Comparison of ENCODE assay signal across 8 cellular contexts in genomic region chr5:160398806-160399205, GRCh38. TPM values are rescaled to one million over a fixed set of nuclear protein-coding genes. Genes with fewer than 3 reads are reported as not detected.
DNase-seq lines count a peak whose midpoint lies in the region; ATAC-seq and TF ChIP-seq lines count a peak whose summit lies in the region.

No MANE protein-coding gene starts in this region.

- H3K4me3 Mint-ChIP-seq in activated naive CD8-positive, alpha-beta T cell treated with anti-CD3 and anti-CD28 coated beads, Interleukin-2, amount 10 ng/mL, durations not matched to agents 7 days and 5 days, result peak overlapping the region; percentile 87

- H3K9me3 Mint-ChIP-seq in activated naive CD8-positive, alpha-beta T cell treated with anti-CD3 and anti-CD28 coated beads, Interleukin-2, amount 10 ng/mL, durations not matched to agents 7 days and 5 days, result no peaks in the 10 kb centered on the region

- H3K27me3 ChIP-seq in left ventricle myocardium inferior (ENCODE audit: low read depth), result no peaks in the 10 kb centered on the region
- no peaks in the 10 kb centered on the region for H3K27me3 ChIP-seq in left lung

- no peaks in the 10 kb centered on the region for H3K9me3 ChIP-seq in left ventricle myocardium inferior (replicated peaks)
- H3K9me3 ChIP-seq in left lung, result no peaks in the 10 kb centered on the region

- H3K27ac Mint-ChIP-seq in activated naive CD8-positive, alpha-beta T cell treated with anti-CD3 and anti-CD28 coated beads, Interleukin-2, amount 10 ng/mL, durations not matched to agents 7 days and 5 days, result no peak overlapping the region

- H3K27ac ChIP-seq in left ventricle myocardium inferior (replicated peaks) (peak overlapping the region; percentile 90), left lung (no peak overlapping the region)

- intact Hi-C loops in left ventricle myocardium inferior (cut with micrococcal nuclease), result loop anchor here (10.0 kb wide), 1 partner anchor 374 kb away; no protein-coding TSS in a partner anchor
- intact Hi-C loops in Right ventricle myocardium superior (cut with DNase I), result loop anchor here (10.0 kb wide), 1 partner anchor 374 kb away; no protein-coding TSS in a partner anchor
- intact Hi-C loops in left lung (cut with DNase I), result no loop called here

- ATAC-seq in Right ventricle myocardium superior (ENCODE audit: poor library complexity) (no peak), left lung (peak; percentile 7), GM21528 (IDR thresholded peaks at IDR 0.05; ENCODE audit: low FRiP score, unreplicated experiment) (no peak), GM18861 (IDR thresholded peaks at IDR 0.05; ENCODE audit: unreplicated experiment) (no peak)
- no peak for ATAC-seq in activated naive CD8-positive, alpha-beta T cell treated with anti-CD3 and anti-CD28 coated beads, Interleukin-2, amount 10 ng/mL, durations not matched to agents 7 days and 5 days (ENCODE audit: low read depth)

- H3K36me3 ChIP-seq in left ventricle myocardium inferior (peaks cover 26% of the 10 kb centered on the region), left lung (peaks cover 0 to 27% of the 10 kb centered on the region in 2 donors)

- H3K27me3 Mint-ChIP-seq in activated naive CD8-positive, alpha-beta T cell treated with anti-CD3 and anti-CD28 coated beads, Interleukin-2, amount 10 ng/mL, durations not matched to agents 7 days and 5 days, result peaks cover 4% of the 10 kb centered on the region

- POLR2A ChIA-PET in activated naive CD8-positive, alpha-beta T cell treated with anti-CD3 and anti-CD28 coated beads, Interleukin-2, amount 10 ng/mL, durations not matched to agents 7 days and 5 days (lab: Charles Lee), result interaction anchor here (1.0 kb wide), 1 partner anchor 21 kb away, joined by 8 read pairs; the partner anchor contains the start of gene SLU7

- peaks cover 3% of the 10 kb centered on the region for H3K4me1 Mint-ChIP-seq in activated naive CD8-positive, alpha-beta T cell treated with anti-CD3 and anti-CD28 coated beads, Interleukin-2, amount 10 ng/mL, durations not matched to agents 7 days and 5 days

- TF ChIP-seq CTCF in left ventricle myocardium inferior (IDR thresholded peaks at IDR 0.05; ENCODE audit: borderline replicate concordance), result no peak
- TF ChIP-seq CTCF in left lung (IDR thresholded peaks at IDR 0.05), result no peak

- H3K4me1 ChIP-seq in left ventricle myocardium inferior (peaks cover 42% of the 10 kb centered on the region), left lung (peaks cover 8 to 16% of the 10 kb centered on the region in 2 donors)

- H3K4me3 ChIP-seq in left ventricle myocardium inferior (peak overlapping the region; percentile 73), left lung (peak overlapping the region; percentile 67 to 73)

- no peak for DNase-seq in left ventricle myocardium inferior
- no peak for DNase-seq in Right ventricle myocardium superior
- no peak for DNase-seq in activated naive CD8-positive, alpha-beta T cell treated with anti-CD3 and anti-CD28 coated beads, Interleukin-2, amount 10 ng/mL, durations not matched to agents 7 days and 5 days
- no peak for DNase-seq in left lung
- DNase-seq in inferior parietal cortex (ENCODE audit: extremely low spot score), result no peak
- no peak for DNase-seq in stimulated activated CD4-positive, alpha-beta T cell treated with anti-CD3 and anti-CD28 coated beads, Interleukin-4, amount 100 ng/mL, for 4 hours

- peaks cover 3% of the 10 kb centered on the region for H3K36me3 Mint-ChIP-seq in activated naive CD8-positive, alpha-beta T cell treated with anti-CD3 and anti-CD28 coated beads, Interleukin-2, amount 10 ng/mL, durations not matched to agents 7 days and 5 days

RNA-seq across cellular contexts. Expression of gene FAM200C, which starts 1.0 kb away (rescaled TPM):
- total RNA-seq in left ventricle myocardium inferior (4.9 TPM), Right ventricle myocardium superior (3.8 TPM), left lung (1 to 10 TPM; 3.6 to 5.1 TPM)
- under 1 TPM; 0.61 to 0.71 TPM for total RNA-seq in activated naive CD8-positive, alpha-beta T cell treated with anti-CD3 and anti-CD28 coated beads, Interleukin-2, amount 10 ng/mL, durations not matched to agents 7 days and 5 days

RNA-seq across cellular contexts. Expression of gene SLU7, which starts 20.1 kb away (rescaled TPM):
- total RNA-seq in left ventricle myocardium inferior (56.2 TPM), Right ventricle myocardium superior (50.1 TPM), left lung (10 to 100 TPM; 36.1 to 40.8 TPM)
- 10 to 100 TPM; 62.3 to 66.6 TPM for total RNA-seq in activated naive CD8-positive, alpha-beta T cell treated with anti-CD3 and anti-CD28 coated beads, Interleukin-2, amount 10 ng/mL, durations not matched to agents 7 days and 5 days

RNA-seq across cellular contexts. Expression of gene PTTG1, which starts 22.8 kb away (rescaled TPM):
- total RNA-seq in left ventricle myocardium inferior (0.88 TPM), Right ventricle myocardium superior (1.6 TPM), left lung (10 to 100 TPM; 10.2 to 27.7 TPM)
- 100 to 1,000 TPM; 118 TPM for total RNA-seq in activated naive CD8-positive, alpha-beta T cell treated with anti-CD3 and anti-CD28 coated beads, Interleukin-2, amount 10 ng/mL, durations not matched to agents 7 days and 5 days

RNA-seq across cellular contexts. Expression of gene C1QTNF2, which starts 28.4 kb away (rescaled TPM):
- total RNA-seq in left ventricle myocardium inferior, result 1.4 TPM
- 1.6 TPM for total RNA-seq in Right ventricle myocardium superior
- not detected for total RNA-seq in activated naive CD8-positive, alpha-beta T cell treated with anti-CD3 and anti-CD28 coated beads, Interleukin-2, amount 10 ng/mL, durations not matched to agents 7 days and 5 days
- 1 to 10 TPM; 2.3 to 2.9 TPM for total RNA-seq in left lung

Comparison
In these comparisons a context has a peak if more than half of its experiments do, and no peak if none do; other contexts are left out.
1. RNA of gene PTTG1, which starts 22.8 kb away (total RNA-seq): 118 TPM in activated naive CD8-positive, alpha-beta T cell treated with anti-CD3 and anti-CD28 coated beads, Interleukin-2, amount 10 ng/mL, durations not matched to agents 7 days and 5 days; 10.2 to 27.7 TPM in left lung, 1.6 TPM in Right ventricle myocardium superior (single experiment) and 0.88 TPM in left ventricle myocardium inferior (single experiment); every median in the first group is over 4 times any median in the second.
2. intact Hi-C loops: an anchor here in left ventricle myocardium inferior (10.0 kb wide) and Right ventricle myocardium superior (10.0 kb wide); none called in left lung.